In genomic region chr4:14257903-14258302, GRCh38 we compare ENCODE assay signal across 24 cellular contexts.
"Had no signal": no experiment of that assay in that cellular context is flagged by ENCODE, and none has a peak within 500 bp of the region (broad histone marks: within the 10 kb centered on the region; RNA-seq: fewer than 3 reads in every experiment).

No MANE protein-coding gene starts in this region.

- H3K9me3 Mint-ChIP-seq: type B pancreatic cell had no signal

- H3K4me3 ChIP-seq: esophagus squamous epithelium, left lung, psoas muscle, sigmoid colon, stomach, testis, tibial artery had no signal

- H3K9me3 ChIP-seq: esophagus squamous epithelium, psoas muscle, sigmoid colon, stomach, testis, tibial artery had no signal

- H3K36me3 ChIP-seq: esophagus squamous epithelium, left lung, sigmoid colon, stomach, tibial artery had no signal

- H3K27me3 Mint-ChIP-seq: effector memory CD8-positive, alpha-beta T cell; type B pancreatic cell had no signal

- H3K27ac Mint-ChIP-seq: effector memory CD8-positive, alpha-beta T cell; immature natural killer cell; naive thymus-derived CD8-positive, alpha-beta T cell; nephron progenitor cell; stimulated activated effector memory CD8-positive, alpha-beta T cell treated with anti-CD3 and anti-CD28 coated beads, Interleukin-12 subunit alpha, Interleukin-12 subunit beta, amount 100 ng/mL, for 72 hours; type B pancreatic cell had no signal

- H3K4me1 Mint-ChIP-seq: immature natural killer cell; naive thymus-derived CD8-positive, alpha-beta T cell; nephron progenitor cell; stimulated activated effector memory CD8-positive, alpha-beta T cell treated with anti-CD3 and anti-CD28 coated beads, Interleukin-12 subunit alpha, Interleukin-12 subunit beta, amount 100 ng/mL, for 72 hours had no signal

- H3K4me1 ChIP-seq: esophagus squamous epithelium, left lung, psoas muscle, sigmoid colon, stomach, testis, tibial artery had no signal

- H3K27ac ChIP-seq: esophagus squamous epithelium, left lung, psoas muscle, sigmoid colon, stomach, testis, tibial artery had no signal

- H3K27me3 ChIP-seq: esophagus squamous epithelium, left lung, sigmoid colon, stomach, testis, tibial artery had no signal

- DNase-seq: cortex of kidney; effector memory CD8-positive, alpha-beta T cell; erythroblast; esophagus squamous epithelium; foreskin melanocyte; immature natural killer cell; kidney; left cardiac atrium; left lung; naive thymus-derived CD8-positive, alpha-beta T cell; nephron progenitor cell; nucleus accumbens; posterior cingulate gyrus; psoas muscle; right cardiac atrium; sigmoid colon; stimulated activated CD4-positive, alpha-beta T cell treated with anti-CD3 and anti-CD28 coated beads, Interleukin-2, amount 100 ng/mL, for 24 hours; stimulated activated CD4-positive, alpha-beta T cell treated with anti-CD3 and anti-CD28 coated beads, Interleukin-4, amount 100 ng/mL, for 24 hours; stimulated activated naive CD4-positive, alpha-beta T cell treated with Interleukin-2 at 50 U/mL for 16 hours; stomach; testis; tibial artery had no signal

- H3K4me3 Mint-ChIP-seq: effector memory CD8-positive, alpha-beta T cell; immature natural killer cell; naive thymus-derived CD8-positive, alpha-beta T cell; nephron progenitor cell; stimulated activated effector memory CD8-positive, alpha-beta T cell treated with anti-CD3 and anti-CD28 coated beads, Interleukin-12 subunit alpha, Interleukin-12 subunit beta, amount 100 ng/mL, for 72 hours; type B pancreatic cell had no signal

- H3K36me3 Mint-ChIP-seq: immature natural killer cell; naive thymus-derived CD8-positive, alpha-beta T cell; stimulated activated effector memory CD8-positive, alpha-beta T cell treated with anti-CD3 and anti-CD28 coated beads, Interleukin-12 subunit alpha, Interleukin-12 subunit beta, amount 100 ng/mL, for 72 hours; type B pancreatic cell had no signal
